11 cellular contexts compared by ENCODE assay signal in genomic region chr4:64417974-64418373, GRCh38. TPM values are rescaled to one million over a fixed set of nuclear protein-coding genes. Genes with fewer than 3 reads are reported as not detected.
DNase-seq lines count a peak whose midpoint lies in the region; ATAC-seq and TF ChIP-seq lines count a peak whose summit lies in the region.
"Had no signal": no experiment of that assay in that cellular context is flagged by ENCODE, and none has a peak within 500 bp of the region (broad histone marks: within the 10 kb centered on the region; RNA-seq: fewer than 3 reads in every experiment).

No MANE protein-coding gene starts in this region.

- DNase-seq in ELR (ENCODE audit: low read depth) (peak; percentile 36), NCI-H69 (lab: John Stamatoyannopoulos, UW) (peak; percentile 6), foreskin keratinocyte (peak; percentile 43 to 75), omental fat pad (ENCODE audit: low spot score) (no peak), NCI-H187 treated with DMSO at 0.1 percent for 48 hours (lab: John Stamatoyannopoulos, UW) (no peak), NCI-H1417 treated with DMSO at 0.1 percent for 48 hours (lab: John Stamatoyannopoulos, UW) (no peak)
- no peak for DNase-seq in activated CD4-positive, alpha-beta memory T cell treated with anti-CD3 and anti-CD28 coated beads, Interleukin-2, amount 10 ng/mL, durations not matched to agents 7 days and 5 days
- no peak for DNase-seq in activated CD4-positive, alpha-beta T cell treated with anti-CD3 and anti-CD28 coated beads for 4 hours
- DNase-seq: SIG-M5 had no signal

- no peak overlapping the region for H3K27ac Mint-ChIP-seq in activated CD4-positive, alpha-beta memory T cell treated with anti-CD3 and anti-CD28 coated beads, Interleukin-2, amount 10 ng/mL, durations not matched to agents 7 days and 5 days

- no peak for TF ChIP-seq CTCF in foreskin keratinocyte (conservative IDR thresholded peaks at IDR 0.05)
- no peak for TF ChIP-seq CTCF in omental fat pad (IDR thresholded peaks at IDR 0.05)

- H3K27me3 ChIP-seq in foreskin keratinocyte: no peaks in the 10 kb centered on the region

- H3K27ac ChIP-seq in foreskin keratinocyte: no peak overlapping the region
- H3K27ac ChIP-seq: epithelial cell of prostate had no signal

- peaks cover 5% of the 10 kb centered on the region for H3K9me3 Mint-ChIP-seq in activated CD4-positive, alpha-beta memory T cell treated with anti-CD3 and anti-CD28 coated beads, Interleukin-2, amount 10 ng/mL, durations not matched to agents 7 days and 5 days

- H3K36me3 Mint-ChIP-seq in activated CD4-positive, alpha-beta memory T cell treated with anti-CD3 and anti-CD28 coated beads, Interleukin-2, amount 10 ng/mL, durations not matched to agents 7 days and 5 days (ENCODE audit: low read depth): no peaks in the 10 kb centered on the region

- H3K4me1 ChIP-seq in foreskin keratinocyte: no peaks in the 10 kb centered on the region

- ATAC-seq in foreskin keratinocyte (peak; percentile 81), omental fat pad (ENCODE audit: low FRiP score) (peak; percentile 44)

- no peaks in the 10 kb centered on the region for H3K27me3 Mint-ChIP-seq in activated CD4-positive, alpha-beta memory T cell treated with anti-CD3 and anti-CD28 coated beads, Interleukin-2, amount 10 ng/mL, durations not matched to agents 7 days and 5 days

- POLR2A ChIA-PET in activated CD4-positive, alpha-beta memory T cell treated with anti-CD3 and anti-CD28 coated beads, Interleukin-2, amount 10 ng/mL, durations not matched to agents 7 days and 5 days (lab: Charles Lee): no interaction called here

- H3K4me3 Mint-ChIP-seq in activated CD4-positive, alpha-beta memory T cell treated with anti-CD3 and anti-CD28 coated beads, Interleukin-2, amount 10 ng/mL, durations not matched to agents 7 days and 5 days: no peak overlapping the region

- no peaks in the 10 kb centered on the region for H3K4me1 Mint-ChIP-seq in activated CD4-positive, alpha-beta memory T cell treated with anti-CD3 and anti-CD28 coated beads, Interleukin-2, amount 10 ng/mL, durations not matched to agents 7 days and 5 days

- CTCF ChIA-PET in activated CD4-positive, alpha-beta memory T cell treated with anti-CD3 and anti-CD28 coated beads, Interleukin-2, amount 10 ng/mL, durations not matched to agents 7 days and 5 days (lab: Charles Lee): no interaction called here

RNA-seq across cellular contexts. Expression of gene TECRL, which starts 8.7 kb away (rescaled TPM):
- total RNA-seq in foreskin keratinocyte: not detected in 2 replicates
- polyA plus RNA-seq in foreskin keratinocyte: not detected in 2 replicates
- not detected for total RNA-seq in omental fat pad
- not detected for total RNA-seq in activated CD4-positive, alpha-beta memory T cell treated with anti-CD3 and anti-CD28 coated beads, Interleukin-2, amount 10 ng/mL, durations not matched to agents 7 days and 5 days
- polyA plus RNA-seq: BJ had no signal

Comparison
In these comparisons a context has a peak if more than half of its experiments do, and no peak if none do; other contexts are left out.
1. DNase-seq: peak in ELR (single experiment), NCI-H69 (single experiment) and foreskin keratinocyte (2 of 2); none in omental fat pad (single experiment), activated CD4-positive, alpha-beta memory T cell treated with anti-CD3 and anti-CD28 coated beads, Interleukin-2, amount 10 ng/mL, durations not matched to agents 7 days and 5 days (single experiment), activated CD4-positive, alpha-beta T cell treated with anti-CD3 and anti-CD28 coated beads for 4 hours (0 of 2), NCI-H187 treated with DMSO at 0.1 percent for 48 hours (single experiment) and NCI-H1417 treated with DMSO at 0.1 percent for 48 hours (single experiment).